In the genomic region with DNA sequence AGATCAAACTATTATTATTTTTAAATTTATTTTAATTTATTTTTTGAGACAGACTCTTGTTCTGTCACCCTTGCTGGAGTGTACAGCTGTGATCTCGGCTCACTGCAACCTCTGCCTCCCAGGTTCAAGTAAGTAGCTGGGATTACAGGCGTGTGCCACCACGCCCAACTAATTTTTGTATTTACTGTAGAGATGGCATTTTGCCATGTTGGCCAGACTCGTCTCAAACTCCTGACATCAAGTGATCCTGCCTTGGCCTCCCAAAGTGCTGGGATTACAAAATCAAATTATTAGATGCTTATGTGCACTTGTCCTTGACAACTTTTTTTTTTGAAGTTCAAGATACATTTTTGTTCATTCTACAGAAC, we compare ENCODE assay signal across 21 cellular contexts. TPM values are rescaled to one million over a fixed set of nuclear protein-coding genes. Genes with fewer than 3 reads are reported as not detected.
A peak's percentile ranks its signal among the peaks of the same experiment; 100 is the strongest.
DNase-seq lines count a peak whose midpoint lies in the region; ATAC-seq and TF ChIP-seq lines count a peak whose summit lies in the region.
"Had no signal": no experiment of that assay in that cellular context is flagged by ENCODE, and none has a peak within 500 bp of the region (broad histone marks: within the 10 kb centered on the region; RNA-seq: fewer than 3 reads in every experiment).

No MANE protein-coding gene starts in this region.

- CTCF ChIA-PET in MCF 10A (lab: Yijun Ruan, JAX), result interaction anchor here (0.6 to 2.5 kb wide), 6 partner anchors 14 to 168 kb away, joined by 3 to 7 read pairs (median 6); partner anchors contain the start of gene PARP1

- peak overlapping the region; percentile 27 for H3K27ac Mint-ChIP-seq in MCF 10A (ENCODE audit: low read depth, unreplicated experiment)
- H3K27ac Mint-ChIP-seq: B cell had no signal

- H3K4me3 Mint-ChIP-seq in MCF 10A (ENCODE audit: unreplicated experiment), result no peak overlapping the region
- H3K4me3 Mint-ChIP-seq: B cell, CD14-positive monocyte had no signal

- no TSS peak for BruUV-seq in MCF 10A (replicated peaks; lab: Mats Ljungman, UMichigan)

- H3K36me3 Mint-ChIP-seq in MCF 10A (ENCODE audit: insufficient read depth, unreplicated experiment), result peaks cover 34% of the 10 kb centered on the region

- no peaks in the 10 kb centered on the region for H3K4me1 ChIP-seq in breast epithelium
- no peaks in the 10 kb centered on the region for H3K4me1 ChIP-seq in upper lobe of right lung
- no peaks in the 10 kb centered on the region for H3K4me1 ChIP-seq in SJCRH30
- H3K4me1 ChIP-seq: SJSA1 had no signal

- DNase-seq in MCF 10A (ENCODE audit: unreplicated experiment) (peak; percentile 35), breast epithelium (ENCODE audit: low spot score in 2 of 2) (no peak), NCI-H446 (lab: John Stamatoyannopoulos, UW) (peak; percentile 4 to 21), left colon (peak in 1 of 2 donors; percentile 41), upper lobe of right lung (no peak), SJCRH30 (no peak)
- DNase-seq: DMS53; H7; KBM-7; MM.1S; NCI-H2029 treated with DMSO at 0.1 percent for 48 hours; NCI-H526; NK-92 treated with Interleukin-12 subunit alpha and Interleukin-12 subunit beta, amount 100 ng/mL, for 24 hours; PC-9; T-helper 2 cell had no signal

- peaks cover 11% of the 10 kb centered on the region for H3K4me1 Mint-ChIP-seq in MCF 10A (ENCODE audit: insufficient read depth, unreplicated experiment)
- H3K4me1 Mint-ChIP-seq: B cell, CD14-positive monocyte had no signal

- peak; percentile 93 for ATAC-seq in left colon
- no peak for ATAC-seq in upper lobe of right lung
- no peak for ATAC-seq in GM19452 (IDR thresholded peaks at IDR 0.05; ENCODE audit: unreplicated experiment)
- ATAC-seq: Right ventricle myocardium inferior had no signal

- H3K27me3 ChIP-seq in breast epithelium (no peaks in the 10 kb centered on the region), upper lobe of right lung (no peaks in the 10 kb centered on the region), SJCRH30 (no peaks in the 10 kb centered on the region)
- H3K27me3 ChIP-seq: SJSA1 had no signal

- no peaks in the 10 kb centered on the region for H3K9me3 Mint-ChIP-seq in MCF 10A (ENCODE audit: unreplicated experiment)
- H3K9me3 Mint-ChIP-seq: CD14-positive monocyte had no signal

- intact Hi-C loops in MCF 10A (cut with micrococcal nuclease), result no loop called here
- intact Hi-C loops in breast epithelium (cut with DNase I; ENCODE audit: low total_unique reads), result no loop called here
- intact Hi-C loops in left colon (cut with DNase I, micrococcal nuclease), result no loop called here
- intact Hi-C loops in upper lobe of right lung (cut with DNase I), result no loop called here

- POLR2A ChIA-PET in MCF 10A (lab: Yijun Ruan, JAX), result interaction anchor here (0.7 to 2.3 kb wide), 11 partner anchors 12 to 292 kb away, joined by 3 to 15 read pairs (median 6); partner anchors contain the start of gene LIN9

- no peak for TF ChIP-seq CTCF in MCF 10A (IDR thresholded peaks at IDR 0.05; ENCODE audit: unreplicated experiment)
- no peak for TF ChIP-seq CTCF in breast epithelium (IDR thresholded peaks at IDR 0.05)
- no peak for TF ChIP-seq CTCF in upper lobe of right lung (IDR thresholded peaks at IDR 0.05)

- H3K4me3 ChIP-seq in breast epithelium, result no peak overlapping the region
- no peak overlapping the region for H3K4me3 ChIP-seq in upper lobe of right lung
- no peak overlapping the region for H3K4me3 ChIP-seq in SJCRH30
- H3K4me3 ChIP-seq: GM23248, PC-9, SJSA1 had no signal

- H3K36me3 ChIP-seq in breast epithelium (no peaks in the 10 kb centered on the region), upper lobe of right lung (peaks cover 8% of the 10 kb centered on the region), SJCRH30 (peaks cover 58% of the 10 kb centered on the region)

- H3K27ac ChIP-seq in breast epithelium, result no peak overlapping the region
- H3K27ac ChIP-seq in upper lobe of right lung, result no peak overlapping the region
- H3K27ac ChIP-seq in SJCRH30, result no peak overlapping the region
- H3K27ac ChIP-seq: GM23248, PC-9, SJSA1 had no signal

- no peaks in the 10 kb centered on the region for H3K9me3 ChIP-seq in breast epithelium
- H3K9me3 ChIP-seq in upper lobe of right lung, result no peaks in the 10 kb centered on the region
- H3K9me3 ChIP-seq in SJCRH30 (replicated peaks), result no peaks in the 10 kb centered on the region
- H3K9me3 ChIP-seq: SJSA1 had no signal

- no peaks in the 10 kb centered on the region for H3K27me3 Mint-ChIP-seq in MCF 10A (ENCODE audit: insufficient read depth, unreplicated experiment)
- H3K27me3 Mint-ChIP-seq: B cell had no signal

- no peak for TF ChIP-seq POLR2A in breast epithelium (IDR thresholded peaks at IDR 0.05)

RNA-seq across cellular contexts. Expression of gene LIN9, which starts 15.4 kb away (rescaled TPM):
- total RNA-seq in MCF 10A (2022) (10.3 and 10.4 TPM in 2 replicates), breast epithelium (1 to 10 TPM; 1.9 to 5.6 (median 2.6) TPM), left colon (1 to 10 TPM; 2.7 to 3.5 TPM), upper lobe of right lung (4.6 TPM)
- 27.2 and 31.8 TPM in 2 replicates for total RNA-seq in SJCRH30 (2014; rRNA removed; shearing (Covaris generic))

Comparison
In these comparisons a context has a peak if more than half of its experiments do, and no peak if none do; other contexts are left out.
1. DNase-seq: peak in MCF 10A (single experiment) and NCI-H446 (2 of 2); none in breast epithelium (0 of 2), upper lobe of right lung (single experiment) and SJCRH30 (0 of 2).